Comparison of ENCODE assay signal across 28 cellular contexts in the genomic region with DNA sequence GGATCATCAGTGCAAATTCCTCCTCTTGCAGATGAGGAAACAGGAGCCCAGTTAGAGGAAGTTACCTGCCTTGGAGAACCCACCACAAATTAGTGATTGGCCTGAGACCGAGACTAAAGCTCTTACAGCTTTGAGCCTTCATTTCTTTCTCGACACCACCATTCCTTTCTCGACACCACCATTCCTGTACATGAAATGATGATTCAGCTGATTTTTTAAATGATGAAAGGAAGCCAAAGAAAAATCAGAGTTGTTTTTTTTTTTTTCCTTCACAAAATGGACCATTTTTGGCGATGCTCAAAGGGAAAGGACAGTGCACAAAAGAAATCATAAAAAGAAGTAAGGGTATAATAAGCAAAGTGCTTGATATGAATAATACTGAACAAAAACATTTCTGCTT.
"Had no signal": no experiment of that assay in that cellular context is flagged by ENCODE, and none has a peak within 500 bp of the region (broad histone marks: within the 10 kb centered on the region; RNA-seq: fewer than 3 reads in every experiment).

No MANE protein-coding gene starts in this region.

- H3K4me3 ChIP-seq: colonic mucosa, coronary artery, dorsolateral prefrontal cortex, esophagus muscularis mucosa, esophagus squamous epithelium, gastrocnemius medialis, gastroesophageal sphincter, heart left ventricle, heart right ventricle had no signal

- H3K9me3 ChIP-seq: colonic mucosa, esophagus muscularis mucosa, esophagus squamous epithelium, gastrocnemius medialis, gastroesophageal sphincter, heart left ventricle had no signal

- ATAC-seq: effector memory CD8-positive, alpha-beta T cell; esophagus mucosa; foreskin keratinocyte; gastrocnemius medialis; gastroesophageal sphincter; heart left ventricle; heart right ventricle had no signal

- FAIRE-seq: colon, endometrium, endothelial cell of umbilical vein, frontal cortex had no signal

- H3K36me3 ChIP-seq: colonic mucosa, esophagus muscularis mucosa, esophagus squamous epithelium, gastrocnemius medialis, gastroesophageal sphincter, heart left ventricle, heart right ventricle had no signal

- H3K4me1 ChIP-seq: colonic mucosa, esophagus muscularis mucosa, esophagus squamous epithelium, foreskin keratinocyte, gastrocnemius medialis, gastroesophageal sphincter, heart left ventricle, heart right ventricle had no signal

- H3K27ac ChIP-seq: colonic mucosa, coronary artery, dorsolateral prefrontal cortex, epithelial cell of prostate, esophagus muscularis mucosa, esophagus squamous epithelium, foreskin keratinocyte, gastrocnemius medialis, gastroesophageal sphincter, heart left ventricle, heart right ventricle had no signal

- H3K27me3 ChIP-seq: colonic mucosa, esophagus muscularis mucosa, esophagus squamous epithelium, foreskin keratinocyte, gastrocnemius medialis, gastroesophageal sphincter, heart left ventricle had no signal

- DNase-seq: colonic mucosa; cortex of kidney; dermis blood vessel endothelial cell; dorsolateral prefrontal cortex; effector CD4-positive, alpha-beta T cell; effector CD8-positive, alpha-beta T cell; effector memory CD4-positive, alpha-beta T cell; effector memory CD8-positive, alpha-beta T cell; endodermal cell; erythroblast; esophagus squamous epithelium; foreskin fibroblast; foreskin keratinocyte; foreskin melanocyte; gastrocnemius medialis; glutamatergic neuron; head of caudate nucleus; heart left ventricle; heart right ventricle had no signal
